Comparison of ENCODE assay signal across 17 cellular contexts in genomic region chr5:135100011-135100410, GRCh38.
A peak's percentile ranks its signal among the peaks of the same experiment; 100 is the strongest.
DNase-seq lines count a peak whose midpoint lies in the region; ATAC-seq, FAIRE-seq and TF ChIP-seq lines count a peak whose summit lies in the region.
"Had no signal": no experiment of that assay in that cellular context is flagged by ENCODE, and none has a peak within 500 bp of the region (broad histone marks: within the 10 kb centered on the region; RNA-seq: fewer than 3 reads in every experiment).

No MANE protein-coding gene starts in this region.

- in situ Hi-C loops in HepG2 (cut with HindIII; ENCODE audit: extremely low pct_ligation_motif_present, low pct_unique_long_range_greater_than_20kb) = no loop called here

- ATAC-seq in HepG2 (no peak), GM18511 (IDR thresholded peaks at IDR 0.05; ENCODE audit: unreplicated experiment) (no peak)

- no peak for DNase-seq in Karpas-422
- DNase-seq in coronary artery (ENCODE audit: low spot score) = peak; percentile 35
- no peak for DNase-seq in HepG2 (ENCODE audit: low spot score)
- DNase-seq in suprapubic skin (ENCODE audit: low spot score in 2 of 2) = peak; percentile 21 to 60
- DNase-seq in NCI-H524 (lab: John Stamatoyannopoulos, UW) = no peak
- DNase-seq in stimulated activated CD8-positive, alpha-beta memory T cell treated with anti-CD3 and anti-CD28 coated beads, Interleukin-4, amount 100 ng/mL, for 48 hours = no peak
- DNase-seq: C1 segment of cervical spinal cord; CD4-positive, alpha-beta memory T cell; COR-L47; DND-41; GDM1; HCEC 1CT; HFFc6 had no signal

- POLR2A ChIA-PET in HepG2 (lab: Yijun Ruan, JAX) = no interaction called here

- H3K27ac ChIP-seq in Karpas-422 (ENCODE audit: low read length) (no peak overlapping the region), coronary artery (no peak overlapping the region), HepG2 (ENCODE audit: extremely low read length, insufficient read depth, low read length) (no peak overlapping the region), suprapubic skin (no peak overlapping the region)

- no peak for FAIRE-seq in HepG2 (lab: Jason Lieb, UNC)
- FAIRE-seq: A204.1, H1, HTR-8/SVneo had no signal

- H3K36me3 ChIP-seq in Karpas-422 (ENCODE audit: insufficient read depth, low read length) (no peaks in the 10 kb centered on the region), HepG2 (replicated peaks in 1 of 2; ENCODE audit: control insufficient read depth in 1 of 2, insufficient read depth in 2 of 2, low read length in 2 of 2) (no peaks in the 10 kb centered on the region), suprapubic skin (no peaks in the 10 kb centered on the region)

- H2AFZ ChIP-seq in Karpas-422 (ENCODE audit: low read length) (no peak overlapping the region), HepG2 (ENCODE audit: low read length) (no peak overlapping the region)

- intact Hi-C loops in HepG2 (cut with micrococcal nuclease; ENCODE audit: unreplicated experiment) = no loop called here

- H3K79me2 ChIP-seq in Karpas-422 (ENCODE audit: low read length) = no peaks in the 10 kb centered on the region
- H3K79me2 ChIP-seq in HepG2 (ENCODE audit: insufficient read depth, low read length) = no peaks in the 10 kb centered on the region

- H3K9me3 ChIP-seq in Karpas-422 (ENCODE audit: low read length) (no peaks in the 10 kb centered on the region), HepG2 (ENCODE audit: low read length) (no peaks in the 10 kb centered on the region), suprapubic skin (no peaks in the 10 kb centered on the region)

- H3K4me2 ChIP-seq in Karpas-422 (ENCODE audit: low read depth, low read length, poor library complexity, severe bottlenecking) (peak overlapping the region; percentile 37), HepG2 (ENCODE audit: low read depth, low read length) (no peak overlapping the region)

- no peaks in the 10 kb centered on the region for H3K27me3 ChIP-seq in Karpas-422 (ENCODE audit: low read length)
- H3K27me3 ChIP-seq in HepG2 (ENCODE audit: control insufficient read depth in 1 of 2, insufficient read depth in 2 of 2, low read length in 2 of 2) = no peaks in the 10 kb centered on the region
- H3K27me3 ChIP-seq in suprapubic skin = peaks cover 7% of the 10 kb centered on the region

- CTCF ChIA-PET in HepG2 (lab: Yijun Ruan, JAX; ENCODE audit: low intra/inter-chr PET ratio, low total read pairs) = no interaction called here

- 39% methylated on average over 3 of the region's 3 CpGs for WGBS in HepG2 (ENCODE audit: low lambda C conversion rate)
- 80% methylated on average over 3 of the region's 3 CpGs for WGBS in suprapubic skin

- no peak for TF ChIP-seq RAD21 in HepG2 (CRISPR knock-in tag; IDR thresholded peaks at IDR 0.05)

- BruUV-seq in HepG2 (replicated peaks; lab: Mats Ljungman, UMichigan) = no TSS peak

- TF ChIP-seq CTCF in coronary artery (IDR thresholded peaks at IDR 0.05) (no peak), HepG2 (CRISPR knock-in tag; IDR thresholded peaks at IDR 0.05) (no peak), suprapubic skin (IDR thresholded peaks at IDR 0.05) (no peak)

- no peaks in the 10 kb centered on the region for H3K9me2 ChIP-seq in Karpas-422 (replicated peaks; ENCODE audit: insufficient read depth, low read length)

- TF ChIP-seq POLR2A in HepG2 (IDR thresholded peaks at IDR 0.05; ENCODE audit: insufficient read depth in 1 of 2, low read depth in 2 of 2, low read length in 2 of 2) (no peak), suprapubic skin (IDR thresholded peaks at IDR 0.05) (no peak)

- TF ChIP-seq EP300 in HepG2 (IDR thresholded peaks at IDR 0.05; ENCODE audit: low read depth in 2 of 2, low read length in 2 of 2) (no peak), HepG2 (CRISPR knock-in tag; IDR thresholded peaks at IDR 0.05; ENCODE audit: borderline replicate concordance) (no peak), suprapubic skin (IDR thresholded peaks at IDR 0.05) (no peak)

- no peak overlapping the region for H3K9ac ChIP-seq in Karpas-422 (ENCODE audit: low read length)
- H3K9ac ChIP-seq in HepG2 (ENCODE audit: insufficient read depth, low read depth, low read length) = no peak overlapping the region

- H4K20me1 ChIP-seq in Karpas-422 (ENCODE audit: insufficient read depth, low read depth, low read length) = no peaks in the 10 kb centered on the region
- H4K20me1 ChIP-seq in HepG2 (ENCODE audit: insufficient read depth, low read length) = no peaks in the 10 kb centered on the region

- H3K4me3 ChIP-seq in Karpas-422 (ENCODE audit: low read length) (no peak overlapping the region), coronary artery (no peak overlapping the region), HepG2 (replicated peaks in 1 of 3; ENCODE audit: insufficient read depth in 1 of 3, low read depth in 2 of 3, low read length in 3 of 3) (no peak overlapping the region), suprapubic skin (no peak overlapping the region)

- H3K4me1 ChIP-seq in Karpas-422 (ENCODE audit: low read length) (peaks cover 21% of the 10 kb centered on the region), HepG2 (ENCODE audit: insufficient read depth, low read length) (peaks cover 16% of the 10 kb centered on the region), suprapubic skin (no peaks in the 10 kb centered on the region)

TF ChIP-seq in HepG2, 621 proteins besides CTCF, POLR2A, EP300 and RAD21:
- no peak for TF ChIP-seq SIN3B (IDR thresholded peaks at IDR 0.05; ENCODE audit: low read length)
- TF ChIP-seq, protein P1, sequence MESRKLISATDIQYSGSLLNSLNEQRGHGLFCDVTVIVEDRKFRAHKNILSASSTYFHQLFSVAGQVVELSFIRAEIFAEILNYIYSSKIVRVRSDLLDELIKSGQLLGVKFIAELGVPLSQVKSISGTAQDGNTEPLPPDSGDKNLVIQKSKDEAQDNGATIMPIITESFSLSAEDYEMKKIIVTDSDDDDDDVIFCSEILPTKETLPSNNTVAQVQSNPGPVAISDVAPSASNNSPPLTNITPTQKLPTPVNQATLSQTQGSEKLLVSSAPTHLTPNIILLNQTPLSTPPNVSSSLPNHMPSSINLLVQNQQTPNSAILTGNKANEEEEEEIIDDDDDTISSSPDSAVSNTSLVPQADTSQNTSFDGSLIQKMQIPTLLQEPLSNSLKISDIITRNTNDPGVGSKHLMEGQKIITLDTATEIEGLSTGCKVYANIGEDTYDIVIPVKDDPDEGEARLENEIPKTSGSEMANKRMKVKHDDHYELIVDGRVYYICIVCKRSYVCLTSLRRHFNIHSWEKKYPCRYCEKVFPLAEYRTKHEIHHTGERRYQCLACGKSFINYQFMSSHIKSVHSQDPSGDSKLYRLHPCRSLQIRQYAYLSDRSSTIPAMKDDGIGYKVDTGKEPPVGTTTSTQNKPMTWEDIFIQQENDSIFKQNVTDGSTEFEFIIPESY (CRISPR knock-in tag; IDR thresholded peaks at IDR 0.05) = 0 out of 2 replicates have a peak, but pooled peaks have one; percentile 8

Comparison
In these comparisons a context has a peak if more than half of its experiments do, and no peak if none do; other contexts are left out.
1. DNase-seq: peak in coronary artery (single experiment) and suprapubic skin (2 of 2); none in Karpas-422 (single experiment), HepG2 (single experiment), NCI-H524 (0 of 2) and stimulated activated CD8-positive, alpha-beta memory T cell treated with anti-CD3 and anti-CD28 coated beads, Interleukin-4, amount 100 ng/mL, for 48 hours (single experiment).